In the genomic region with DNA sequence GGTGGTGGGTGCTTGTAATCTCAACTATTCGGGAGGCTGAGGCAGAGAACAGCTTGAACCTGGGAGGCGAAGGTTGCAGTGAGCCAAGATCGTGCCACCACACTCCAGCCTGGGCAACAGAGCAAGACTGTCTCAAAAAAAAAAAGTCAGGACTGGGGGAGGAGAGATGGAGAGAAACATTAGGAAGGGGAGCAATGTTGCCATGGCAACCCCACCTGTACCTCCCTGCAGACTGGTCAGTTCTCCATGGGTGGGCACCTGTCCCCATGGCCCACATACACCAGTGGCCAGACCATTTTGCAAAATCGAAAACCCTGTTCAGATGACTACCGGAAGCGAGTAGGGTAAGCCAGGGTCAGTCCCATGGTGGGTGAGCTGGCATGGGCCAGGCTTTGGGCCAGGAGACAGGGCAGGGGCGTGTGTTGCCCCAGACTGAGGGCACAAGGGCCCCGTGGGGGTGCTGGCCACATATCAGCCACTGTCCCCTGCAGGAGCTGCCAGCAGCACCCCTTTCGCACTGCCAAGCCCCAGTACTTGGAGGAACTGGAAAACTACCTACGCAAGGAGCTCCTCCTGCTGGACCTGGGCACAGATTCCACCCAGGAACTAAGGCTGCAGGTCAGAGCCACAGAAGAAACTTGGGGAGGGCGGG, we compare ENCODE assay signal across 2 cellular contexts.
TF ChIP-seq lines count a peak whose summit lies in the region.

No MANE protein-coding gene starts in this region.

TF ChIP-seq in HepG2, 621 proteins besides CTCF, POLR2A, EP300 and RAD21:
- peak; percentile 52 for TF ChIP-seq RFX1 (IDR thresholded peaks at IDR 0.05)
- TF ChIP-seq, protein P1, sequence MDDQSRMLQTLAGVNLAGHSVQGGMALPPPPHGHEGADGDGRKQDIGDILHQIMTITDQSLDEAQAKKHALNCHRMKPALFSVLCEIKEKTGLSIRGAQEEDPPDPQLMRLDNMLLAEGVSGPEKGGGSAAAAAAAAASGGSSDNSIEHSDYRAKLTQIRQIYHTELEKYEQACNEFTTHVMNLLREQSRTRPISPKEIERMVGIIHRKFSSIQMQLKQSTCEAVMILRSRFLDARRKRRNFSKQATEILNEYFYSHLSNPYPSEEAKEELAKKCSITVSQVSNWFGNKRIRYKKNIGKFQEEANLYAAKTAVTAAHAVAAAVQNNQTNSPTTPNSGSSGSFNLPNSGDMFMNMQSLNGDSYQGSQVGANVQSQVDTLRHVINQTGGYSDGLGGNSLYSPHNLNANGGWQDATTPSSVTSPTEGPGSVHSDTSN (CRISPR knock-in tag; IDR thresholded peaks at IDR 0.05; ENCODE audit: borderline replicate concordance) = no peak
TF ChIP-seq in HepG2: peak in this region for 1.

TF ChIP-seq in endothelial cell of umbilical vein, 7 proteins besides CTCF, POLR2A, EP300 and RAD21:
- TF ChIP-seq FOS (IDR thresholded peaks at IDR 0.05; ENCODE audit: borderline replicate concordance, insufficient read depth, low read length) (no peak), POLR2AphosphoS5 (IDR thresholded peaks at IDR 0.05; ENCODE audit: insufficient read depth, low read depth, low read length) (no peak), JUN (IDR thresholded peaks at IDR 0.05; ENCODE audit: borderline replicate concordance, insufficient read depth, insufficient read length, low read depth) (no peak), EZH2 (IDR thresholded peaks at IDR 0.05; ENCODE audit: borderline replicate concordance, low read depth, low read length, severe bottlenecking) (no peak), MYC (IDR thresholded peaks at IDR 0.05; ENCODE audit: low read depth, low read length) (no peak), GATA2 (IDR thresholded peaks at IDR 0.05; ENCODE audit: insufficient read depth, insufficient read length, low read depth, low read length) (no peak), MAX (IDR thresholded peaks at IDR 0.05; ENCODE audit: insufficient read depth, insufficient read length) (no peak)
